8 cellular contexts compared by ENCODE assay signal in genomic region chr22:37953062-37953436, GRCh38. TPM values are rescaled to one million over a fixed set of nuclear protein-coding genes. Genes with fewer than 3 reads are reported as not detected.
A peak's percentile ranks its signal among the peaks of the same experiment; 100 is the strongest.
DNase-seq lines count a peak whose midpoint lies in the region; ATAC-seq and TF ChIP-seq lines count a peak whose summit lies in the region.

No MANE protein-coding gene starts in this region.

- H3K9me3 ChIP-seq in thoracic aorta, result no peaks in the 10 kb centered on the region

- in situ Hi-C loops in astrocyte of the cerebellum (cut with HindIII; ENCODE audit: low sequenced_read_pairs), result no loop called here

- peak overlapping the region in 1 of 2 donors; percentile 46 for H3K27ac ChIP-seq in thoracic aorta

- H3K4me3 ChIP-seq in astrocyte of the cerebellum (ENCODE audit: low read depth, low read length) (peak overlapping the region; percentile 94), thoracic aorta (peak overlapping the region; percentile 81), lower leg skin (ENCODE audit: low read depth, poor library complexity, severe bottlenecking) (no peak overlapping the region)

- ATAC-seq in GM18508 (IDR thresholded peaks at IDR 0.05; ENCODE audit: insufficient read depth, unreplicated experiment) (peak; percentile 22), HG03135 (IDR thresholded peaks at IDR 0.05; ENCODE audit: unreplicated experiment) (peak; percentile 4), left colon (peak; percentile 49), thoracic aorta (ENCODE audit: insufficient number of reproducible peaks, low FRiP score, low read depth) (peak; percentile 57), HG03354 (IDR thresholded peaks at IDR 0.05; ENCODE audit: poor library complexity, severe bottlenecking, unreplicated experiment) (no peak)

- H3K36me3 ChIP-seq in thoracic aorta, result peaks cover 16% of the 10 kb centered on the region

- TF ChIP-seq CTCF in astrocyte of the cerebellum (IDR thresholded peaks at IDR 0.05; ENCODE audit: low read depth, low read length, missing control alignments), result no peak
- no peak for TF ChIP-seq CTCF in thoracic aorta (IDR thresholded peaks at IDR 0.05)
- no peak for TF ChIP-seq CTCF in lower leg skin (IDR thresholded peaks at IDR 0.05)

- TF ChIP-seq POLR2A in lower leg skin (IDR thresholded peaks at IDR 0.05), result no peak

- DNase-seq in astrocyte of the cerebellum (ENCODE audit: low read depth), result no peak
- no peak for DNase-seq in left colon
- no peak for DNase-seq in thoracic aorta (ENCODE audit: low spot score)
- no peak for DNase-seq in lower leg skin (ENCODE audit: low spot score in 2 of 2)
- DNase-seq in midbrain (lab: John Stamatoyannopoulos, UW), result no peak

- 2% methylated on average over 10 to 13 of the region's 13 CpGs for WGBS in lower leg skin, 2 donors

- H3K27me3 ChIP-seq in thoracic aorta (replicated peaks; ENCODE audit: insufficient read depth), result no peaks in the 10 kb centered on the region

- peaks cover 10 to 18% of the 10 kb centered on the region in 2 donors for H3K4me1 ChIP-seq in thoracic aorta (ENCODE audit: control insufficient read depth in 1 of 2, low read depth in 2 of 2)

- intact Hi-C loops in left colon (cut with DNase I, micrococcal nuclease), result no loop called here
- intact Hi-C loops in lower leg skin (cut with DNase I; ENCODE audit: low total_unique reads), result no loop called here

RNA-seq across cellular contexts. Expression of gene C22orf23, which starts 0.4 kb away (rescaled TPM):
- total RNA-seq in left colon, result not detected
- not detected for total RNA-seq in thoracic aorta
- total RNA-seq in lower leg skin, result not detected

RNA-seq across cellular contexts. Expression of gene POLR2F, which starts 0.5 kb away (rescaled TPM):
- total RNA-seq in left colon (10 to 100 TPM; 51.1 to 60.2 TPM), thoracic aorta (10 to 100 TPM; 37.9 to 93.1 TPM), lower leg skin (10 to 100 TPM; 33.3 to 83.9 (median 57.6) TPM)

RNA-seq across cellular contexts. Expression of gene SOX10, which starts 31.3 kb away (rescaled TPM):
- total RNA-seq in left colon, result 1 to 10 TPM; 1.5 to 3.7 TPM
- total RNA-seq in thoracic aorta, result under 1 TPM; 0.49 to 0.95 TPM
- total RNA-seq in lower leg skin, result 10 to 100 TPM in 3 of 4 donors, 1 to 10 TPM in 1; 7.8 to 45.2 (median 29.7) TPM

RNA-seq across cellular contexts. Expression of gene MICALL1, which starts 47.0 kb away (rescaled TPM):
- total RNA-seq in left colon (10 to 100 TPM; 26.6 to 32.6 TPM), thoracic aorta (10 to 100 TPM; 16.8 to 49.3 TPM), lower leg skin (100 to 1,000 TPM; 124 to 150 (median 143) TPM)
